Comparison of ENCODE assay signal across 1 cellular context in genomic region chr11:15941206-15941770, GRCh38.
TF ChIP-seq lines count a peak whose summit lies in the region.

No MANE protein-coding gene starts in this region.

TF ChIP-seq in K562, 482 proteins besides CTCF, POLR2A, EP300 and RAD21 (continued from another document):
- TF ChIP-seq ZBTB33 (CRISPR knock-in tag; IDR thresholded peaks at IDR 0.05): no peak
- TF ChIP-seq CEBPB (tag; IDR thresholded peaks at IDR 0.05): no peak
- no peak for TF ChIP-seq TSC22D4 (tag; IDR thresholded peaks at IDR 0.05)
- TF ChIP-seq HNRNPUL1 (IDR thresholded peaks at IDR 0.05; ENCODE audit: low read length): no peak
- no peak for TF ChIP-seq ZNF431 (CRISPR knock-in tag; IDR thresholded peaks at IDR 0.05)
